Comparison of ENCODE assay signal across 8 cellular contexts in genomic region chr4:704971-705277, GRCh38. TPM values are rescaled to one million over a fixed set of nuclear protein-coding genes. Genes with fewer than 3 reads are reported as not detected.
DNase-seq lines count a peak whose midpoint lies in the region; ATAC-seq and TF ChIP-seq lines count a peak whose summit lies in the region.

No MANE protein-coding gene starts in this region.

- H3K9me3 Mint-ChIP-seq in activated naive CD4-positive, alpha-beta T cell treated with anti-CD3 and anti-CD28 coated beads, Interleukin-2, amount 50 U/mL, for 24 hours, result no peaks in the 10 kb centered on the region

- H3K4me1 Mint-ChIP-seq in activated naive CD4-positive, alpha-beta T cell treated with anti-CD3 and anti-CD28 coated beads, Interleukin-2, amount 50 U/mL, for 24 hours, result peaks cover 16% of the 10 kb centered on the region

- H3K27ac Mint-ChIP-seq in activated naive CD4-positive, alpha-beta T cell treated with anti-CD3 and anti-CD28 coated beads, Interleukin-2, amount 50 U/mL, for 24 hours, result no peak overlapping the region

- H3K36me3 ChIP-seq in lung (ENCODE audit: control insufficient read depth in 2 of 2, insufficient read depth in 2 of 2, low read length in 2 of 2), result no peaks in the 10 kb centered on the region
- H3K36me3 ChIP-seq in thoracic aorta, result no peaks in the 10 kb centered on the region

- peak overlapping the region; percentile 37 for H3K4me3 ChIP-seq in astrocyte of the spinal cord (ENCODE audit: low read depth, low read length)
- H3K4me3 ChIP-seq in lung, result peak overlapping the region; percentile 59
- H3K4me3 ChIP-seq in thoracic aorta, result peak overlapping the region; percentile 100

- TF ChIP-seq CTCF in astrocyte of the spinal cord (IDR thresholded peaks at IDR 0.05; ENCODE audit: low read depth, low read length) (no peak), lung (IDR thresholded peaks at IDR 0.05; ENCODE audit: control extremely low read depth, extremely low read depth) (no peak), thoracic aorta (IDR thresholded peaks at IDR 0.05) (no peak)

- no peaks in the 10 kb centered on the region for H3K9me3 ChIP-seq in lung (ENCODE audit: control insufficient read depth in 2 of 2, insufficient read depth in 1 of 2, low read length in 1 of 2)
- H3K9me3 ChIP-seq in thoracic aorta, result no peaks in the 10 kb centered on the region

- H3K36me3 Mint-ChIP-seq in activated naive CD4-positive, alpha-beta T cell treated with anti-CD3 and anti-CD28 coated beads, Interleukin-2, amount 50 U/mL, for 24 hours, result no peaks in the 10 kb centered on the region

- ATAC-seq in lung (ENCODE audit: insufficient read depth, low FRiP score), result no peak
- no peak for ATAC-seq in thoracic aorta (ENCODE audit: insufficient number of reproducible peaks, low FRiP score, low read depth)

- CTCF ChIA-PET in HEK293T (lab: Yijun Ruan, JAX), result no interaction called here

- no peak for DNase-seq in activated naive CD4-positive, alpha-beta T cell treated with Interleukin-2 at 50 U/mL for 16 hours
- DNase-seq in astrocyte of the spinal cord (ENCODE audit: low read depth, low spot score) (no peak), lung (ENCODE audit: low spot score) (no peak), thoracic aorta (ENCODE audit: low spot score) (no peak), NOMO-1 treated with DMSO at 0.1 percent for 48 hours (lab: John Stamatoyannopoulos, UW; ENCODE audit: unreplicated experiment) (no peak), HEK293T (ENCODE audit: extremely low spot score) (no peak), RPMI8226 (no peak)

- no peaks in the 10 kb centered on the region for H3K27me3 Mint-ChIP-seq in activated naive CD4-positive, alpha-beta T cell treated with anti-CD3 and anti-CD28 coated beads, Interleukin-2, amount 50 U/mL, for 24 hours

- peak overlapping the region; percentile 69 for H3K4me3 Mint-ChIP-seq in activated naive CD4-positive, alpha-beta T cell treated with anti-CD3 and anti-CD28 coated beads, Interleukin-2, amount 50 U/mL, for 24 hours

- H3K4me1 ChIP-seq in lung (ENCODE audit: control insufficient read depth in 2 of 2, insufficient read depth in 2 of 2, low read length in 2 of 2) (peaks cover 11 to 21% of the 10 kb centered on the region in 2 donors), thoracic aorta (ENCODE audit: control insufficient read depth in 1 of 2, low read depth in 2 of 2) (peaks cover 21 to 35% of the 10 kb centered on the region in 2 donors)

- 98 to 100% methylated on average over 1 of the region's 1 CpG for WGBS in lung, 2 donors

- no peaks in the 10 kb centered on the region for H3K27me3 ChIP-seq in lung (ENCODE audit: control insufficient read depth, insufficient read depth)
- no peaks in the 10 kb centered on the region for H3K27me3 ChIP-seq in thoracic aorta (replicated peaks; ENCODE audit: insufficient read depth)

- in situ Hi-C loops in astrocyte of the spinal cord (cut with HindIII; ENCODE audit: low sequenced_read_pairs), result no loop called here

- POLR2A ChIA-PET in HEK293T (lab: Yijun Ruan, JAX), result interaction anchor here (1.0 kb wide), 1 partner anchor 20 kb away, joined by 3 read pairs; no protein-coding TSS in a partner anchor

- H3K27ac ChIP-seq in lung (ENCODE audit: low read depth in 1 of 2, low read length in 1 of 2) (peak overlapping the region in 1 of 2 donors; percentile 89), thoracic aorta (no peak overlapping the region)

TF ChIP-seq in HEK293T, 16 proteins besides CTCF, POLR2A, EP300 and RAD21:
- TF ChIP-seq HDGF (IDR thresholded peaks at IDR 0.05; ENCODE audit: borderline replicate concordance) (no peak), ARNT (IDR thresholded peaks at IDR 0.05) (no peak), NFRKB (IDR thresholded peaks at IDR 0.05) (no peak), SUZ12 (IDR thresholded peaks at IDR 0.05) (no peak), FOXM1 (IDR thresholded peaks at IDR 0.05; ENCODE audit: borderline replicate concordance) (no peak), L3MBTL2 (conservative IDR thresholded peaks at IDR 0.05) (no peak), TARDBP (IDR thresholded peaks at IDR 0.05) (no peak), BHLHE40 (IDR thresholded peaks at IDR 0.05; ENCODE audit: borderline replicate concordance) (no peak), ELF4 (IDR thresholded peaks at IDR 0.05) (no peak), SP1 (IDR thresholded peaks at IDR 0.05) (no peak), ZNF384 (IDR thresholded peaks at IDR 0.05) (no peak), CTBP1 (IDR thresholded peaks at IDR 0.05; ENCODE audit: borderline replicate concordance) (no peak), PKNOX1 (IDR thresholded peaks at IDR 0.05) (no peak)
TF ChIP-seq in HEK293T: peak in this region for 0.

RNA-seq across cellular contexts. Expression of gene PCGF3, which starts 0.7 kb away (rescaled TPM):
- total RNA-seq in lung, result 10 to 100 TPM; 46.5 to 66.8 TPM
- polyA plus RNA-seq in lung, result 10 to 100 TPM; 29.3 to 40.2 TPM
- 10 to 100 TPM; 50.4 to 83.2 TPM for total RNA-seq in thoracic aorta

RNA-seq across cellular contexts. Expression of gene SLC49A3, which starts 16.0 kb away (rescaled TPM):
- total RNA-seq in lung, result 10 to 100 TPM in 1 of 2 donors, 1 to 10 TPM in 1; 8.2 to 35.1 TPM
- polyA plus RNA-seq in lung, result 10 to 100 TPM; 15.2 to 20.2 TPM
- 10 to 100 TPM in 1 of 2 donors, 1 to 10 TPM in 1; 9.1 to 26.0 TPM for total RNA-seq in thoracic aorta

RNA-seq across cellular contexts. Expression of gene MYL5, which starts 30.6 kb away (rescaled TPM):
- total RNA-seq in lung (10 to 100 TPM in 1 of 2 donors, 1 to 10 TPM in 1; 5.6 to 20.0 TPM), thoracic aorta (1 to 10 TPM; 3.8 to 4.9 TPM)
- polyA plus RNA-seq in lung, result 10 to 100 TPM in 1 of 2 donors, 1 to 10 TPM in 1; 5.8 to 15.2 TPM

RNA-seq across cellular contexts. Expression of gene ATP5ME, which starts 30.8 kb away (rescaled TPM):
- total RNA-seq in lung (100 to 1,000 TPM; 161 to 221 TPM), thoracic aorta (10 to 100 TPM; 21.0 to 51.6 TPM)
- polyA plus RNA-seq in lung, result 100 to 1,000 TPM; 303 to 997 TPM

Comparison
In these comparisons a context has a peak if more than half of its experiments do, and no peak if none do; other contexts are left out.
1. H3K4me3 ChIP-seq: peak in every context shown above with its lines; median percentile 100 in thoracic aorta; 59 in lung; 37 in astrocyte of the spinal cord.